In the genomic region with DNA sequence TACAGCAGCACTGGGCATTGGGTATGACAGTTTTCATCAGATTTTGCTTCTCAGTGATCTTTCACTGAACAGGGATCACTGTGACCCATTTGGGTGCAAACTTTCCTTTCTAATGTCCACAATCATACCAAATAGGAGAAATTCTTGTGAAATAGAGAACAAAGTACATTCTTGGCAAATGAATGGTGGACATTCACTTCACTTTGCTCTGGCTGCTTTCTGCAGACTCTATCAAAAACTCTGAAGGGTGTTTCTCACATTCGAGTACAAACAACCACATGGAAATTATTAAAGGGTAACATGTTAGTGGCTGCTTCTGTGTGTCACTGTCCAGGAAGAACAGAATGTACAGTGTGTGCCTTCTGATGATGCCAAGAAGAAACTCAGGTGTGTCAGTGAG, we compare ENCODE assay signal across 17 cellular contexts.
"Had no signal": no experiment of that assay in that cellular context is flagged by ENCODE, and none has a peak within 500 bp of the region (broad histone marks: within the 10 kb centered on the region; RNA-seq: fewer than 3 reads in every experiment).

No MANE protein-coding gene starts in this region.

- H3K4me1 ChIP-seq: foreskin keratinocyte, lower lobe of right lung, psoas muscle had no signal

- H3K4me3 ChIP-seq: esophagus muscularis mucosa, lower lobe of right lung, psoas muscle, sigmoid colon, stomach had no signal

- H3K9me3 ChIP-seq: esophagus muscularis mucosa, lower lobe of right lung, psoas muscle, sigmoid colon, stomach had no signal

- H3K27ac ChIP-seq: esophagus muscularis mucosa, foreskin keratinocyte, lower lobe of right lung, psoas muscle, sigmoid colon, stomach had no signal

- DNase-seq: activated CD4-positive, alpha-beta T cell treated with anti-CD3 and anti-CD28 coated beads, Interleukin-2, amount 50 U/mL, for 1 hour; activated CD4-positive, CD25-positive, alpha-beta regulatory T cell; activated naive CD4-positive, alpha-beta T cell treated with anti-CD3 and anti-CD28 coated beads, Interleukin-2, amount 10 ng/mL, durations not matched to agents 7 days and 5 days; caudate nucleus; cortex of kidney; effector CD4-positive, alpha-beta T cell; foreskin keratinocyte; head of caudate nucleus; kidney glomerular epithelial cell; lower lobe of right lung; nephron progenitor cell; psoas muscle; sigmoid colon; stimulated activated CD4-positive, alpha-beta T cell treated with anti-CD3 and anti-CD28 coated beads, Interleukin-1b, Interleukin-23, amount 100 ng/mL, for 48 hours; stomach had no signal

- ATAC-seq: activated T-helper 17 cell treated with anti-CD3 and anti-CD28 coated beads, Interleukin-2, amount 50 U/mL, for 72 hours; foreskin keratinocyte; lower lobe of right lung; psoas muscle had no signal

- H3K27me3 ChIP-seq: esophagus muscularis mucosa, foreskin keratinocyte, sigmoid colon, stomach had no signal
